Comparison of ENCODE assay signal across 22 cellular contexts in the genomic region with DNA sequence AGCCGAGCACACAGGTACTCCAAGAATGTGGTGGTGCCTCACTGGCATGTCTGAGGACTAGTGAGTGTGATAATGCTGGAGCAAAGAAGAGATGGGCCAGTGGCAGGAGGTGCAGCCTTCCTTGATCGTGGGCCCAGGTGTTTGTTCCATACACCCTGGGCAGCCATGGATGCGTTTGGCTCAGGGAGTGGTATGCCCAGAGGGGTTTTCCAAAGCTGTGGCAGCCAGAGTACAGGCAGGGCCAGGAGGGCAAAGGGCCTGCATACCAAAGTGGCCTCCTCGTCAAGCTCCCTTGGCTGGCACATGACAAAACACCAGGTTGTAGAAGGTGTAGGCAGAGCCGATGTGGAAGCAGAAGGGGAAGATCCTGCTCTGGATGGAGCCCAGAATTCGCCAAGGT. TPM values are rescaled to one million over a fixed set of nuclear protein-coding genes. Genes with fewer than 3 reads are reported as not detected.
DNase-seq lines count a peak whose midpoint lies in the region; ATAC-seq and TF ChIP-seq lines count a peak whose summit lies in the region.
"Had no signal": no experiment of that assay in that cellular context is flagged by ENCODE, and none has a peak within 500 bp of the region (broad histone marks: within the 10 kb centered on the region; RNA-seq: fewer than 3 reads in every experiment).

No MANE protein-coding gene starts in this region.

- TF ChIP-seq CTCF in RWPE2 (IDR thresholded peaks at IDR 0.05; ENCODE audit: poor library complexity, severe bottlenecking) (no peak), osteoblast (IDR thresholded peaks at IDR 0.05; ENCODE audit: extremely low read depth, low read depth, low read length) (no peak)

- H3K4me1 ChIP-seq in RWPE2 (ENCODE audit: insufficient read depth, poor library complexity, severe bottlenecking) (no peaks in the 10 kb centered on the region), osteoblast (ENCODE audit: insufficient read depth, low read length) (no peaks in the 10 kb centered on the region)
- H3K4me1 ChIP-seq: BLaER1 had no signal

- ATAC-seq in RWPE2 (ENCODE audit: low read depth) = peak; percentile 16; the same call in 1 of the 3 replicates
- ATAC-seq: CD8-positive, alpha-beta T cell; GM23338; HCT116 had no signal

- H3K9me3 ChIP-seq in RWPE2 (ENCODE audit: severe bottlenecking) (no peaks in the 10 kb centered on the region), osteoblast (ENCODE audit: low read depth, low read length) (no peaks in the 10 kb centered on the region)
- H3K9me3 ChIP-seq: BLaER1 had no signal

- H3K27me3 ChIP-seq in RWPE2 (ENCODE audit: insufficient read depth, poor library complexity, severe bottlenecking) (no peaks in the 10 kb centered on the region), osteoblast (ENCODE audit: insufficient read depth, low read length) (peaks cover 2% of the 10 kb centered on the region)
- H3K27me3 ChIP-seq: BLaER1 had no signal

- no peaks in the 10 kb centered on the region for H3K79me2 ChIP-seq in osteoblast (ENCODE audit: insufficient read depth, low read length)

- DNase-seq in activated CD8-positive, alpha-beta memory T cell treated with anti-CD3 and anti-CD28 coated beads for 24 hours = peak; percentile 49
- DNase-seq in activated CD8-positive, alpha-beta memory T cell treated with anti-CD3 and anti-CD28 coated beads, Interleukin-2, amount 50 U/mL, for 4 hours = no peak
- DNase-seq in RWPE2 (ENCODE audit: low spot score) (no peak), kidney tubule cell (ENCODE audit: low spot score) (peak; percentile 19), osteoblast (ENCODE audit: insufficient read length, low spot score, missing footprints) (peak; percentile 14), superior temporal gyrus (ENCODE audit: extremely low spot score) (no peak), germinal center (ENCODE audit: low spot score) (no peak)
- DNase-seq in stimulated activated CD4-positive, alpha-beta T cell treated with anti-CD3 and anti-CD28 coated beads, Interleukin-15, amount 100 ng/mL, for 24 hours = no peak
- DNase-seq: CD4-positive, CD25-positive, alpha-beta regulatory T cell; DMS53; DMS79 treated with DMSO at 0.1 percent for 48 hours; GF-D8; H9 had no signal

- H3K36me3 ChIP-seq in RWPE2 (ENCODE audit: low read depth) (peaks cover 18% of the 10 kb centered on the region), osteoblast (ENCODE audit: insufficient read depth, low read length) (peaks cover 21% of the 10 kb centered on the region)

- no peak overlapping the region for H2AFZ ChIP-seq in osteoblast (ENCODE audit: low read length)
- H2AFZ ChIP-seq: GM23338 had no signal

- no peaks in the 10 kb centered on the region for H4K20me1 ChIP-seq in osteoblast (ENCODE audit: insufficient read depth, low read length)

- H3K27ac ChIP-seq in RWPE2 (ENCODE audit: poor library complexity, severe bottlenecking) = no peak overlapping the region
- H3K27ac ChIP-seq in osteoblast (ENCODE audit: low read depth, low read length) = no peak overlapping the region
- H3K27ac ChIP-seq: 22Rv1, BLaER1, C4-2B had no signal

- H3K4me3 ChIP-seq in RWPE2 (ENCODE audit: severe bottlenecking) = no peak overlapping the region
- H3K4me3 ChIP-seq in osteoblast (ENCODE audit: insufficient read depth, low read length) = no peak overlapping the region
- H3K4me3 ChIP-seq: BLaER1, GM23338 had no signal

- no peak overlapping the region for H3K4me2 ChIP-seq in osteoblast (ENCODE audit: insufficient read depth, low read length)
- H3K4me2 ChIP-seq: BLaER1, GM23338 had no signal

RNA-seq across cellular contexts. Expression of a gene that starts 19.0 kb away (rescaled TPM):
- total RNA-seq in osteoblast = 6.2 and 7.4 TPM in 2 replicates
- total RNA-seq: CD8-positive, alpha-beta T cell had no signal

RNA-seq across cellular contexts. Expression of a gene that starts 29.6 kb away (rescaled TPM):
- total RNA-seq in osteoblast = 19.7 and 27.9 TPM in 2 replicates

RNA-seq across cellular contexts. Expression of a gene that starts 55.8 kb away (rescaled TPM):
- not detected in 2 replicates for total RNA-seq in osteoblast
- total RNA-seq: Daoy, G401, H4 had no signal

Comparison
In these comparisons a context has a peak if more than half of its experiments do, and no peak if none do; other contexts are left out.
1. DNase-seq: peak in activated CD8-positive, alpha-beta memory T cell treated with anti-CD3 and anti-CD28 coated beads for 24 hours (single experiment), kidney tubule cell (single experiment) and osteoblast (single experiment); none in activated CD8-positive, alpha-beta memory T cell treated with anti-CD3 and anti-CD28 coated beads, Interleukin-2, amount 50 U/mL, for 4 hours (single experiment), RWPE2 (single experiment), superior temporal gyrus (single experiment), stimulated activated CD4-positive, alpha-beta T cell treated with anti-CD3 and anti-CD28 coated beads, Interleukin-15, amount 100 ng/mL, for 24 hours (single experiment) and germinal center (single experiment).